In the genomic region with DNA sequence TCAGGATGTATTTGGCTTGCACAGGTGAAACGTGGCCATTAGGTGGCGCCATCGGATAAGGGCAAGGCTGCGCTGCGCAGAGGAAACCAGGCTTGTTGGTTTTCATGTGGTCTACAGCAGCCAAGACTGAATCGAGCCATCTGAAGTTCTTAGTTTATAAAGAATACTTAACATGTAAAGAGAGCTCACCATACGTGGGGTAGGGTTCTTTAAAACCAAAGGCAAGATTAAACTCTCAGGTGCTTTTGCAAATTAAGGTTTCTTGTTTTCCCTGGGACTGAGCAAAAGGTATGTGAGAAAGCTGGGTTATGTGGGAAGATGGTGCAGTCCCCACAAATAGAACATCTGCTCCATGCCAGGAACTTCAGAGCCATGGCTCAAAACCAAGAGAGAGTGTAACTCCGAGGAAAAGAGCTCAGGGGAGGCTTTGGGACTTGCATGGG, we compare ENCODE assay signal across 1 cellular context.
A peak's percentile ranks its signal among the peaks of the same experiment; 100 is the strongest.
TF ChIP-seq lines count a peak whose summit lies in the region.

No MANE protein-coding gene starts in this region.

TF ChIP-seq in K562, 482 proteins besides CTCF, POLR2A, EP300 and RAD21 (continued from another document and continues in another):
- TF ChIP-seq, protein P1, sequence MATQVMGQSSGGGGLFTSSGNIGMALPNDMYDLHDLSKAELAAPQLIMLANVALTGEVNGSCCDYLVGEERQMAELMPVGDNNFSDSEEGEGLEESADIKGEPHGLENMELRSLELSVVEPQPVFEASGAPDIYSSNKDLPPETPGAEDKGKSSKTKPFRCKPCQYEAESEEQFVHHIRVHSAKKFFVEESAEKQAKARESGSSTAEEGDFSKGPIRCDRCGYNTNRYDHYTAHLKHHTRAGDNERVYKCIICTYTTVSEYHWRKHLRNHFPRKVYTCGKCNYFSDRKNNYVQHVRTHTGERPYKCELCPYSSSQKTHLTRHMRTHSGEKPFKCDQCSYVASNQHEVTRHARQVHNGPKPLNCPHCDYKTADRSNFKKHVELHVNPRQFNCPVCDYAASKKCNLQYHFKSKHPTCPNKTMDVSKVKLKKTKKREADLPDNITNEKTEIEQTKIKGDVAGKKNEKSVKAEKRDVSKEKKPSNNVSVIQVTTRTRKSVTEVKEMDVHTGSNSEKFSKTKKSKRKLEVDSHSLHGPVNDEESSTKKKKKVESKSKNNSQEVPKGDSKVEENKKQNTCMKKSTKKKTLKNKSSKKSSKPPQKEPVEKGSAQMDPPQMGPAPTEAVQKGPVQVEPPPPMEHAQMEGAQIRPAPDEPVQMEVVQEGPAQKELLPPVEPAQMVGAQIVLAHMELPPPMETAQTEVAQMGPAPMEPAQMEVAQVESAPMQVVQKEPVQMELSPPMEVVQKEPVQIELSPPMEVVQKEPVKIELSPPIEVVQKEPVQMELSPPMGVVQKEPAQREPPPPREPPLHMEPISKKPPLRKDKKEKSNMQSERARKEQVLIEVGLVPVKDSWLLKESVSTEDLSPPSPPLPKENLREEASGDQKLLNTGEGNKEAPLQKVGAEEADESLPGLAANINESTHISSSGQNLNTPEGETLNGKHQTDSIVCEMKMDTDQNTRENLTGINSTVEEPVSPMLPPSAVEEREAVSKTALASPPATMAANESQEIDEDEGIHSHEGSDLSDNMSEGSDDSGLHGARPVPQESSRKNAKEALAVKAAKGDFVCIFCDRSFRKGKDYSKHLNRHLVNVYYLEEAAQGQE (CRISPR knock-in tag; IDR thresholded peaks at IDR 0.05; ENCODE audit: low read depth), result no peak
- TF ChIP-seq, protein P2, sequence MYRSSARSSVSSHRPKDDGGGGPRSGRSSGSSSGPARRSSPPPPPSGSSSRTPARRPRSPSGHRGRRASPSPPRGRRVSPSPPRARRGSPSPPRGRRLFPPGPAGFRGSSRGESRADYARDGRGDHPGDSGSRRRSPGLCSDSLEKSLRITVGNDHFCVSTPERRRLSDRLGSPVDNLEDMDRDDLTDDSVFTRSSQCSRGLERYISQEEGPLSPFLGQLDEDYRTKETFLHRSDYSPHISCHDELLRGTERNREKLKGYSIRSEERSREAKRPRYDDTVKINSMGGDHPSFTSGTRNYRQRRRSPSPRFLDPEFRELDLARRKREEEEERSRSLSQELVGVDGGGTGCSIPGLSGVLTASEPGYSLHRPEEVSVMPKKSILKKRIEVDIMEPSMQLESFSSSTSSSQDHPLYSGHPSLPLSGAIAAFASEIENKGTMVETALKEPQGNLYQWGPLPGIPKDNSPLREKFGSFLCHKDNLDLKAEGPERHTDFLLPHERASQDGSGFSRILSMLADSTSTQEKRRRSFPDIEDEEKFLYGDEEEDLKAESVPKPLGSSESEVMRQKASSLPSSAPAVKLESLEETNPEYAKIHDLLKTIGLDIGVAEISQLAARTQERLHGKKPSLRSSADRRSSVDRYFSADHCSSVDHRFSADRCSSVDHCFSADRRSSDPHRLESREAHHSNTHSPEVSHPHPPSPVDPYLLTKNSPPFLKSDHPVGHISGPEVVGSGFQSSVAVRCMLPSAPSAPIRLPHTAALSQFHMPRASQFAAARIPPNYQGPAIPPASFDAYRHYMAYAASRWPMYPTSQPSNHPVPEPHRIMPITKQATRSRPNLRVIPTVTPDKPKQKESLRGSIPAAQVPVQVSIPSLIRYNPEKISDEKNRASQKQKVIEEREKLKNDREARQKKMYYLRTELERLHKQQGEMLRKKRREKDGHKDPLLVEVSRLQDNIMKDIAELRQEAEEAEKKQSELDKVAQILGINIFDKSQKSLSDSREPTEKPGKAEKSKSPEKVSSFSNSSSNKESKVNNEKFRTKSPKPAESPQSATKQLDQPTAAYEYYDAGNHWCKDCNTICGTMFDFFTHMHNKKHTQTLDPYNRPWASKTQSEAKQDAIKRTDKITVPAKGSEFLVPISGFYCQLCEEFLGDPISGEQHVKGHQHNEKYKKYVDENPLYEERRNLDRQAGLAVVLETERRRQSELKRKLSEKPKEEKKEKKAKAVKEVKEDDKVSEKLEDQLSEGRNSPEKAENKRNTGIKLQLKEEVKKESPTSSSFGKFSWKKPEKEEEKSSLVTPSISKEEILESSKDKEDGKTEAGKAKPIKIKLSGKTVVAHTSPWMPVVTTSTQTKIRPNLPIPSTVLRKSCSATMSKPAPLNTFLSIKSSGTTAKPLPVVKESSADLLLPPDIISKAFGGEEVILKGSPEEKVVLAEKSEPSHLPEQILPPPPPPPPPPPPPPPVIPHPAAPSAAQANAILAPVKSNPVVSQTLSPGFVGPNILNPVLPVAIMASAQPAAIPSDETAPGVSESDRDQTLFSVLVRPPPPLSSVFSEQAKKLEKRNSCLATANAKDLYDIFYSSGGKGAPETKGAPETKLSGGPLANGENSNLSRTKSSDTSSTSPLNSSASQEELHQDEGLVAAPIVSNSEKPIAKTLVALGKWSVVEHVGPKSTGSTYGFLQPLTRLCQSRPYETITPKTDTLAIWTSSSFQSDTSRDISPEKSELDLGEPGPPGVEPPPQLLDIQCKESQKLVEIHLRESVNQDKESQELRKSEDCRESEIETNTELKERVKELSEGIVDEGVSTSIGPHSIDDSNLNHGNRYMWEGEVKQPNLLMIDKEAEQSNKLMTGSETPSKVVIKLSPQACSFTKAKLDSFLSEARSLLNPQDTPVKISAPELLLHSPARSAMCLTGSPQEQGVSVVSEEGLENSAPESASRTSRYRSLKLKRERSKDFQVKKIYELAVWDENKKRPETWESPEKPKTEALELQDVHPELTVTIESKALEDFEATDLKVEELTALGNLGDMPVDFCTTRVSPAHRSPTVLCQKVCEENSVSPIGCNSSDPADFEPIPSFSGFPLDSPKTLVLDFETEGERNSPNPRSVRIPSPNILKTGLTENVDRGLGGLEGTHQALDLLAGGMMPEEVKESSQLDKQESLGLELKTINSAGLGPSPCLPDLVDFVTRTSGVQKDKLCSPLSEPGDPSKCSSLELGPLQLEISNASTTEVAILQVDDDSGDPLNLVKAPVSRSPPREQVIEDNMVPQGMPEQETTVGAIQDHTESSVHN (IDR thresholded peaks at IDR 0.05; ENCODE audit: borderline replicate concordance in 1 of 2, low read depth in 1 of 2), result no peak
- TF ChIP-seq NCOA2 (IDR thresholded peaks at IDR 0.05; ENCODE audit: partially characterized antibody in 2 of 2), result no peak
- no peak for TF ChIP-seq ZFP1 (CRISPR knock-in tag; IDR thresholded peaks at IDR 0.05)
- TF ChIP-seq TAL1 (IDR thresholded peaks at IDR 0.05), result no peak
- no peak for TF ChIP-seq NR1H2 (CRISPR knock-in tag; IDR thresholded peaks at IDR 0.05)
- 0 out of 2 replicates have a peak, but pooled peaks have one; percentile 21 for TF ChIP-seq ZNF384 (IDR thresholded peaks at IDR 0.05; ENCODE audit: low read depth, low read length)
- no peak for TF ChIP-seq OTX1 (CRISPR knock-in tag; IDR thresholded peaks at IDR 0.05)
- TF ChIP-seq, protein P3, sequence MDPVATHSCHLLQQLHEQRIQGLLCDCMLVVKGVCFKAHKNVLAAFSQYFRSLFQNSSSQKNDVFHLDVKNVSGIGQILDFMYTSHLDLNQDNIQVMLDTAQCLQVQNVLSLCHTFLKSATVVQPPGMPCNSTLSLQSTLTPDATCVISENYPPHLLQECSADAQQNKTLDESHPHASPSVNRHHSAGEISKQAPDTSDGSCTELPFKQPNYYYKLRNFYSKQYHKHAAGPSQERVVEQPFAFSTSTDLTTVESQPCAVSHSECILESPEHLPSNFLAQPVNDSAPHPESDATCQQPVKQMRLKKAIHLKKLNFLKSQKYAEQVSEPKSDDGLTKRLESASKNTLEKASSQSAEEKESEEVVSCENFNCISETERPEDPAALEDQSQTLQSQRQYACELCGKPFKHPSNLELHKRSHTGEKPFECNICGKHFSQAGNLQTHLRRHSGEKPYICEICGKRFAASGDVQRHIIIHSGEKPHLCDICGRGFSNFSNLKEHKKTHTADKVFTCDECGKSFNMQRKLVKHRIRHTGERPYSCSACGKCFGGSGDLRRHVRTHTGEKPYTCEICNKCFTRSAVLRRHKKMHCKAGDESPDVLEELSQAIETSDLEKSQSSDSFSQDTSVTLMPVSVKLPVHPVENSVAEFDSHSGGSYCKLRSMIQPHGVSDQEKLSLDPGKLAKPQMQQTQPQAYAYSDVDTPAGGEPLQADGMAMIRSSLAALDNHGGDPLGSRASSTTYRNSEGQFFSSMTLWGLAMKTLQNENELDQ (CRISPR knock-in tag; IDR thresholded peaks at IDR 0.05; ENCODE audit: borderline replicate concordance), result no peak
- TF ChIP-seq SRSF9 (IDR thresholded peaks at IDR 0.05; ENCODE audit: borderline replicate concordance, low read depth, low read length), result no peak
- no peak for TF ChIP-seq CLOCK (CRISPR knock-in tag; IDR thresholded peaks at IDR 0.05; ENCODE audit: borderline replicate concordance)
- no peak for TF ChIP-seq GATAD2B (IDR thresholded peaks at IDR 0.05; ENCODE audit: borderline replicate concordance)
- TF ChIP-seq, protein P4, sequence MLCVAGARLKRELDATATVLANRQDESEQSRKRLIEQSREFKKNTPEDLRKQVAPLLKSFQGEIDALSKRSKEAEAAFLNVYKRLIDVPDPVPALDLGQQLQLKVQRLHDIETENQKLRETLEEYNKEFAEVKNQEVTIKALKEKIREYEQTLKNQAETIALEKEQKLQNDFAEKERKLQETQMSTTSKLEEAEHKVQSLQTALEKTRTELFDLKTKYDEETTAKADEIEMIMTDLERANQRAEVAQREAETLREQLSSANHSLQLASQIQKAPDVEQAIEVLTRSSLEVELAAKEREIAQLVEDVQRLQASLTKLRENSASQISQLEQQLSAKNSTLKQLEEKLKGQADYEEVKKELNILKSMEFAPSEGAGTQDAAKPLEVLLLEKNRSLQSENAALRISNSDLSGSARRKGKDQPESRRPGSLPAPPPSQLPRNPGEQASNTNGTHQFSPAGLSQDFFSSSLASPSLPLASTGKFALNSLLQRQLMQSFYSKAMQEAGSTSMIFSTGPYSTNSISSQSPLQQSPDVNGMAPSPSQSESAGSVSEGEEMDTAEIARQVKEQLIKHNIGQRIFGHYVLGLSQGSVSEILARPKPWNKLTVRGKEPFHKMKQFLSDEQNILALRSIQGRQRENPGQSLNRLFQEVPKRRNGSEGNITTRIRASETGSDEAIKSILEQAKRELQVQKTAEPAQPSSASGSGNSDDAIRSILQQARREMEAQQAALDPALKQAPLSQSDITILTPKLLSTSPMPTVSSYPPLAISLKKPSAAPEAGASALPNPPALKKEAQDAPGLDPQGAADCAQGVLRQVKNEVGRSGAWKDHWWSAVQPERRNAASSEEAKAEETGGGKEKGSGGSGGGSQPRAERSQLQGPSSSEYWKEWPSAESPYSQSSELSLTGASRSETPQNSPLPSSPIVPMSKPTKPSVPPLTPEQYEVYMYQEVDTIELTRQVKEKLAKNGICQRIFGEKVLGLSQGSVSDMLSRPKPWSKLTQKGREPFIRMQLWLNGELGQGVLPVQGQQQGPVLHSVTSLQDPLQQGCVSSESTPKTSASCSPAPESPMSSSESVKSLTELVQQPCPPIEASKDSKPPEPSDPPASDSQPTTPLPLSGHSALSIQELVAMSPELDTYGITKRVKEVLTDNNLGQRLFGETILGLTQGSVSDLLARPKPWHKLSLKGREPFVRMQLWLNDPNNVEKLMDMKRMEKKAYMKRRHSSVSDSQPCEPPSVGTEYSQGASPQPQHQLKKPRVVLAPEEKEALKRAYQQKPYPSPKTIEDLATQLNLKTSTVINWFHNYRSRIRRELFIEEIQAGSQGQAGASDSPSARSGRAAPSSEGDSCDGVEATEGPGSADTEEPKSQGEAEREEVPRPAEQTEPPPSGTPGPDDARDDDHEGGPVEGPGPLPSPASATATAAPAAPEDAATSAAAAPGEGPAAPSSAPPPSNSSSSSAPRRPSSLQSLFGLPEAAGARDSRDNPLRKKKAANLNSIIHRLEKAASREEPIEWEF (CRISPR knock-in tag; IDR thresholded peaks at IDR 0.05), result no peak
- no peak for TF ChIP-seq SP2 (IDR thresholded peaks at IDR 0.05; ENCODE audit: extremely low read depth, low read depth, low read length, poor library complexity, severe bottlenecking)
- TF ChIP-seq, protein P5, sequence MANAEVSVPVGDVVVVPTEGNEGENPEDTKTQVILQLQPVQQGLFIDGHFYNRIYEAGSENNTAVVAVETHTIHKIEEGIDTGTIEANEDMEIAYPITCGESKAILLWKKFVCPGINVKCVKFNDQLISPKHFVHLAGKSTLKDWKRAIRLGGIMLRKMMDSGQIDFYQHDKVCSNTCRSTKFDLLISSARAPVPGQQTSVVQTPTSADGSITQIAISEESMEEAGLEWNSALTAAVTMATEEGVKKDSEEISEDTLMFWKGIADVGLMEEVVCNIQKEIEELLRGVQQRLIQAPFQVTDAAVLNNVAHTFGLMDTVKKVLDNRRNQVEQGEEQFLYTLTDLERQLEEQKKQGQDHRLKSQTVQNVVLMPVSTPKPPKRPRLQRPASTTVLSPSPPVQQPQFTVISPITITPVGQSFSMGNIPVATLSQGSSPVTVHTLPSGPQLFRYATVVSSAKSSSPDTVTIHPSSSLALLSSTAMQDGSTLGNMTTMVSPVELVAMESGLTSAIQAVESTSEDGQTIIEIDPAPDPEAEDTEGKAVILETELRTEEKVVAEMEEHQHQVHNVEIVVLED (CRISPR knock-in tag; IDR thresholded peaks at IDR 0.05), result no peak
- no peak for TF ChIP-seq NR2C2 (CRISPR knock-in tag; IDR thresholded peaks at IDR 0.05)
- no peak for TF ChIP-seq NR2C2 (tag; IDR thresholded peaks at IDR 0.05)
- no peak for TF ChIP-seq ZBTB26 (CRISPR knock-in tag; IDR thresholded peaks at IDR 0.05)
